In genomic region chr13:77861716-77862115, GRCh38 we compare ENCODE assay signal across 16 cellular contexts. TPM values are rescaled to one million over a fixed set of nuclear protein-coding genes. Genes with fewer than 3 reads are reported as not detected.
"Had no signal": no experiment of that assay in that cellular context is flagged by ENCODE, and none has a peak within 500 bp of the region (broad histone marks: within the 10 kb centered on the region; RNA-seq: fewer than 3 reads in every experiment).

No MANE protein-coding gene starts in this region.

- H3K4me1 ChIP-seq: ascending aorta, foreskin keratinocyte, prostate gland had no signal

- H3K27me3 ChIP-seq: ascending aorta, esophagus muscularis mucosa, foreskin keratinocyte had no signal

- H3K9me3 ChIP-seq: ascending aorta, esophagus muscularis mucosa, prostate gland had no signal

- H3K27ac ChIP-seq: ascending aorta, esophagus muscularis mucosa, foreskin keratinocyte, prostate gland had no signal

- ATAC-seq: activated CD8-positive, alpha-beta T cell treated with anti-CD3 and anti-CD28 coated beads for 36 hours; foreskin keratinocyte; left cardiac atrium; naive thymus-derived CD8-positive, alpha-beta T cell; sciatic nerve; stimulated activated naive CD8-positive, alpha-beta T cell treated with anti-CD3 and anti-CD28 coated beads, Interleukin-15, Interleukin-2, amounts not matched to agents 100 U/mL and 50 U/mL, for 24 hours had no signal

- DNase-seq: activated CD4-positive, alpha-beta T cell treated with anti-CD3 and anti-CD28 coated beads for 1 hour; activated CD8-positive, alpha-beta memory T cell treated with anti-CD3 and anti-CD28 coated beads, Interleukin-2, amount 50 U/mL, for 48 hours; activated CD8-positive, alpha-beta T cell treated with anti-CD3 and anti-CD28 coated beads for 36 hours; activated naive CD8-positive, alpha-beta T cell treated with anti-CD3 and anti-CD28 coated beads, Interleukin-2, amount 10 ng/mL, durations not matched to agents 7 days and 5 days; foreskin keratinocyte; immature natural killer cell; left cardiac atrium; naive thymus-derived CD8-positive, alpha-beta T cell; nucleus accumbens; stimulated activated CD4-positive, alpha-beta T cell treated with anti-CD3 and anti-CD28 coated beads, Interleukin-2, amount 100 ng/mL, for 48 hours; stimulated activated naive CD8-positive, alpha-beta T cell treated with anti-CD3 and anti-CD28 coated beads, Interleukin-15, Interleukin-2, amounts not matched to agents 100 U/mL and 50 U/mL, for 24 hours; T-helper 9 cell had no signal

- H3K36me3 ChIP-seq: ascending aorta, esophagus muscularis mucosa, prostate gland had no signal

- H3K4me3 ChIP-seq: ascending aorta, esophagus muscularis mucosa, prostate gland had no signal

RNA-seq across cellular contexts. Expression of gene EDNRB, which starts 56.9 kb away (rescaled TPM):
- total RNA-seq: activated CD8-positive, alpha-beta T cell treated with anti-CD3 and anti-CD28 coated beads for 36 hours; activated naive CD8-positive, alpha-beta T cell treated with anti-CD3 and anti-CD28 coated beads, Interleukin-2, amount 10 ng/mL, durations not matched to agents 7 days and 5 days; foreskin keratinocyte; naive thymus-derived CD8-positive, alpha-beta T cell had no signal
- polyA plus RNA-seq: foreskin keratinocyte; immature natural killer cell; naive thymus-derived CD8-positive, alpha-beta T cell had no signal
